ENCODE assay signal across 16 cellular contexts in the genomic region with DNA sequence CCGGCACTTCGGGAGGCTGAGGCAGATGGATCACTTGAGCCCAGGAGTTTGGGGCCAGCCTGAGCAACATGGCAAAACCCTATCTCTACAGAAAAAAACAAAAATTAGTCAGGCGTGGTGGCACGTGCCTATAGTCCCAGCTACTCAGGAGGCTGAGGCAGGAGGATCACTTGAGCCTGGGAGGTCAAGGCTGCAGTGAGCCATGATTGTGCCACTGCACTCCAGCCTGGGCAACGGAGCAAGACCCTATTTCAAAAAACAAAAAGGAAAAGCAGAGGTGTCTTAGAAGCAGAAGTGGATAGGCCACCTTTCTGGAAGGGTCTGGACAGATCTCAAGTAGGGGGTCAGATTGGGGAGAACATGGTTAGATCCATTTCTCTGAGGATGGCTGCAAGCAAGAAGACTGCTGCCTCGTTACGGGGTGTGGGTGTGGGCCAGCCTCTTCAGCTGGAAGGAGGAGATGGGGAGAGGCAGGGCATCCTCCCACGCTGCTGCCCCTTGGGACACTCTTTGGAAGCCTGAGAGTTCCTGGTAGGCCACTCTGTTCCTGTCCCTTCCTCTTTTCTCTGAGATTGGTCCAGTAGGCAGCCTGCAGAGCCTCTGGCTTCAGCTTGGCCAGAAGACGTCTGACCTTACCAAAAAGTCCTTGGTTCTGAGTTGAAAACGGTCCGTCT.
DNase-seq lines count a peak whose midpoint lies in the region; ATAC-seq, FAIRE-seq and TF ChIP-seq lines count a peak whose summit lies in the region.
"Had no signal": no experiment of that assay in that cellular context is flagged by ENCODE, and none has a peak within 500 bp of the region (broad histone marks: within the 10 kb centered on the region; RNA-seq: fewer than 3 reads in every experiment).

No MANE protein-coding gene starts in this region.

- H4K8ac ChIP-seq in H9 (replicated peaks; ENCODE audit: insufficient read length, low read depth, low read length): no peak overlapping the region

- TF ChIP-seq RAD21 in GM12878 (IDR thresholded peaks at IDR 0.05; ENCODE audit: insufficient read depth, low read depth, low read length): no peak

- H3K36me3 ChIP-seq in CD4-positive, CD25-positive, alpha-beta regulatory T cell (ENCODE audit: control insufficient read depth, insufficient read depth, low read length): peaks cover 3% of the 10 kb centered on the region
- no peaks in the 10 kb centered on the region; a peak in 1 of 4 replicates for H3K36me3 ChIP-seq in GM12878 (ENCODE audit: control insufficient read depth in 2 of 2, insufficient read depth in 2 of 2, low read length in 1 of 2)
- H3K36me3 ChIP-seq: gastroesophageal sphincter had no signal

- H2AK5ac ChIP-seq in H9 (ENCODE audit: insufficient read length, low read length): no peak overlapping the region

- H3K4me1 ChIP-seq in CD4-positive, CD25-positive, alpha-beta regulatory T cell (ENCODE audit: control insufficient read depth, insufficient read depth, low read length, poor library complexity, severe bottlenecking): peaks cover 40% of the 10 kb centered on the region
- peaks cover 23% of the 10 kb centered on the region; the same call in 1 of the 2 replicates for H3K4me1 ChIP-seq in H9 (ENCODE audit: insufficient read depth, low read length)
- H3K4me1 ChIP-seq in GM12878 (ENCODE audit: control insufficient read depth, insufficient read depth, low read length): peaks cover 91% of the 10 kb centered on the region
- H3K4me1 ChIP-seq: gastroesophageal sphincter had no signal

- no peak overlapping the region for H3K23ac ChIP-seq in H9 (ENCODE audit: insufficient read length, low read depth, low read length)

- no peak for ATAC-seq in CD4-positive, CD25-positive, alpha-beta regulatory T cell (ENCODE audit: low read depth in 2 of 2)
- no peak for ATAC-seq in GM12878
- ATAC-seq: gastroesophageal sphincter had no signal

- H3K4me2 ChIP-seq in H9 (ENCODE audit: insufficient read depth, insufficient read length, low read length) (no peak overlapping the region), GM12878 (ENCODE audit: control insufficient read depth, insufficient read depth) (no peak overlapping the region; the same call in none of the 2 replicates)

- H4K91ac ChIP-seq in H9 (ENCODE audit: insufficient read length, low read depth, low read length): no peak overlapping the region

- H3K79me2 ChIP-seq in H9 (ENCODE audit: insufficient read depth, low read length): no peaks in the 10 kb centered on the region
- H3K79me2 ChIP-seq in GM12878 (ENCODE audit: control insufficient read depth, insufficient read depth, low read length): peaks cover 60% of the 10 kb centered on the region

- no peaks in the 10 kb centered on the region for H3K79me1 ChIP-seq in H9 (ENCODE audit: insufficient read depth, low read depth, low read length, poor library complexity, severe bottlenecking)

- H3K9me3 ChIP-seq in CD4-positive, CD25-positive, alpha-beta regulatory T cell (ENCODE audit: control insufficient read depth in 2 of 2, low read length in 2 of 2): no peaks in the 10 kb centered on the region
- H3K9me3 ChIP-seq in H9 (ENCODE audit: control insufficient read depth, low read depth, low read length) (no peaks in the 10 kb centered on the region), GM12878 (replicated peaks; ENCODE audit: control insufficient read depth, insufficient read depth, low read length) (no peaks in the 10 kb centered on the region; the same call in 1 of the 3 replicates)
- H3K9me3 ChIP-seq: gastroesophageal sphincter had no signal

- no peak overlapping the region for H2BK15ac ChIP-seq in H9 (ENCODE audit: low read depth, low read length)

- no peak for TF ChIP-seq EP300 in GM12878 (IDR thresholded peaks at IDR 0.05; ENCODE audit: borderline replicate concordance in 1 of 2, control insufficient read depth in 1 of 2, low read depth in 2 of 2, low read length in 2 of 2)

- no peak overlapping the region for H3T11ph ChIP-seq in H9 (ENCODE audit: low read length)

- no peak overlapping the region for H2BK20ac ChIP-seq in H9 (ENCODE audit: low read depth, low read length, poor library complexity, severe bottlenecking)

- H2BK12ac ChIP-seq in H9 (ENCODE audit: insufficient read length, low read depth, low read length): no peak overlapping the region

- no peak overlapping the region for H2BK120ac ChIP-seq in H9 (ENCODE audit: low read depth, low read length, poor library complexity, severe bottlenecking)

- POLR2A ChIA-PET in GM12878 (lab: Charles Lee): no interaction called here

- H3K27me3 Mint-ChIP-seq in CD4-positive, CD25-positive, alpha-beta regulatory T cell: no peaks in the 10 kb centered on the region
- no peaks in the 10 kb centered on the region for H3K27me3 Mint-ChIP-seq in H9 (ENCODE audit: low read depth)
- H3K27me3 Mint-ChIP-seq in nephron progenitor cell (ENCODE audit: low read depth, poor library complexity): peaks cover 8% of the 10 kb centered on the region
- H3K27me3 Mint-ChIP-seq: activated CD8-positive, alpha-beta memory T cell treated with anti-CD3 and anti-CD28 coated beads, Interleukin-2, amount 10 ng/mL, durations not matched to agents 7 days and 5 days had no signal

- H3K14ac ChIP-seq in H9 (ENCODE audit: insufficient read depth, low read length): peak overlapping the region; percentile 49; the same call in 1 of the 2 replicates

- no peak overlapping the region for H3K56ac ChIP-seq in H9 (ENCODE audit: insufficient read length, low read depth, low read length)

- no peak overlapping the region for H3K4me3 ChIP-seq in CD4-positive, CD25-positive, alpha-beta regulatory T cell (ENCODE audit: low read depth, low read length)
- H3K4me3 ChIP-seq in GM12878: no peak overlapping the region
- H3K4me3 ChIP-seq: gastroesophageal sphincter had no signal

- RAD21 ChIA-PET in GM12878 (lab: Charles Lee; ENCODE audit: unreplicated experiment): interaction anchor here (1.2 to 2.6 kb wide), 3 partner anchors 10 to 107 kb away, joined by 3 to 12 read pairs (median 10); no protein-coding TSS in a partner anchor

- TF ChIP-seq POLR2A in GM12878 (IDR thresholded peaks at IDR 0.05; ENCODE audit: low read depth, low read length): no peak

- H3K36me3 Mint-ChIP-seq in CD4-positive, CD25-positive, alpha-beta regulatory T cell: peaks cover 14% of the 10 kb centered on the region
- H3K36me3 Mint-ChIP-seq in H9 (ENCODE audit: insufficient read depth in 1 of 3, low read depth in 3 of 3): peaks cover 0 to 4% (median 0%) of the 10 kb centered on the region in 3 experiments; a peak in 2 of 7 replicates
- H3K36me3 Mint-ChIP-seq in nephron progenitor cell (ENCODE audit: low read depth): peaks cover 35% of the 10 kb centered on the region

- no peaks in the 10 kb centered on the region for H3K23me2 ChIP-seq in H9 (ENCODE audit: insufficient read length, low read depth, low read length, poor library complexity, severe bottlenecking)

- no peaks in the 10 kb centered on the region for H3K27me3 ChIP-seq in CD4-positive, CD25-positive, alpha-beta regulatory T cell (ENCODE audit: control insufficient read depth, insufficient read depth, low read length)
- H3K27me3 ChIP-seq in H9 (ENCODE audit: insufficient read depth, low read length) (no peaks in the 10 kb centered on the region; the same call in none of the 2 replicates), GM12878 (replicated peaks in 1 of 2; ENCODE audit: control insufficient read depth in 2 of 2, insufficient read depth in 2 of 2, low read length in 1 of 2) (no peaks in the 10 kb centered on the region)
- H3K27me3 ChIP-seq: gastroesophageal sphincter had no signal

- TF ChIP-seq CTCF in H9 (conservative IDR thresholded peaks at IDR 0.05): no peak
- no peak for TF ChIP-seq CTCF in GM12878 (IDR thresholded peaks at IDR 0.05 in 2 of 3, conservative IDR thresholded peaks at IDR 0.05 in 1 of 3; ENCODE audit: control insufficient read depth in 2 of 3, extremely low read depth in 1 of 3, insufficient read depth in 1 of 3, low read depth in 3 of 3, low read length in 3 of 3)
- TF ChIP-seq CTCF in nephron progenitor cell (IDR thresholded peaks at IDR 0.05): no peak

- H4K20me1 ChIP-seq in H9 (ENCODE audit: control insufficient read depth, insufficient read depth, insufficient read length) (no peaks in the 10 kb centered on the region), GM12878 (ENCODE audit: control insufficient read depth, insufficient read depth) (no peaks in the 10 kb centered on the region)

- in situ Hi-C loops in GM12878 (cut with MboI): no loop called here

- intact Hi-C loops in GM12878 (cut with micrococcal nuclease; ENCODE audit: unreplicated experiment): loop anchor here (5.0 kb wide), 1 partner anchor 63 kb away; no protein-coding TSS in a partner anchor

- peak overlapping the region in 3 of 4 donors; percentile 11 to 75 (median 36) for H3K4me3 Mint-ChIP-seq in CD4-positive, CD25-positive, alpha-beta regulatory T cell
- no peak overlapping the region for H3K4me3 Mint-ChIP-seq in H9
- H3K4me3 Mint-ChIP-seq in nephron progenitor cell: no peak overlapping the region
- H3K4me3 Mint-ChIP-seq: activated CD8-positive, alpha-beta memory T cell treated with anti-CD3 and anti-CD28 coated beads, Interleukin-2, amount 10 ng/mL, durations not matched to agents 7 days and 5 days had no signal

- SMC1A ChIA-PET in GM12878 (lab: Charles Lee; ENCODE audit: uncharacterized antibody, unreplicated experiment): interaction anchor here (0.6 to 4.5 kb wide), 2 partner anchors 9 to 19 kb away, joined by 4 to 33 read pairs; no protein-coding TSS in a partner anchor

- H3K9me3 Mint-ChIP-seq in CD4-positive, CD25-positive, alpha-beta regulatory T cell: peaks cover 0 to 2% (median 0%) of the 10 kb centered on the region in 7 donors
- no peaks in the 10 kb centered on the region for H3K9me3 Mint-ChIP-seq in H9
- no peaks in the 10 kb centered on the region for H3K9me3 Mint-ChIP-seq in nephron progenitor cell

- peaks cover 2 to 86% (median 58%) of the 10 kb centered on the region in 4 donors for H3K4me1 Mint-ChIP-seq in CD4-positive, CD25-positive, alpha-beta regulatory T cell
- H3K4me1 Mint-ChIP-seq in H9: peaks cover 68 to 75% of the 10 kb centered on the region in 2 experiments
- peaks cover 97% of the 10 kb centered on the region for H3K4me1 Mint-ChIP-seq in nephron progenitor cell

- CTCF ChIA-PET in GM12878 (lab: Yijun Ruan, JAX): no interaction called here

- H3K9ac ChIP-seq in H9 (ENCODE audit: extremely low read depth, insufficient read length, low read length) (no peak overlapping the region), GM12878 (ENCODE audit: control insufficient read depth, insufficient read depth, low read length) (no peak overlapping the region)

- no TSS peak for BruUV-seq in GM12878 (replicated peaks; lab: Mats Ljungman, UMichigan)

- H2BK5ac ChIP-seq in H9 (ENCODE audit: insufficient read length, low read length): no peak overlapping the region

- DNase-seq in CD4-positive, CD25-positive, alpha-beta regulatory T cell: no peak
- no peak for DNase-seq in H9
- DNase-seq in GM12878 (ENCODE audit: low read depth, low spot score): no peak
- no peak for DNase-seq in nephron progenitor cell
- DNase-seq in NCI-H446 treated with DMSO at 0.1 percent for 48 hours (lab: John Stamatoyannopoulos, UW): no peak
- DNase-seq in anterior cingulate cortex (lab: John Stamatoyannopoulos, UW): no peak
- no peak for DNase-seq in NCI-H2171 treated with DMSO at 0.1 percent for 48 hours (lab: John Stamatoyannopoulos, UW)
- DNase-seq: activated CD8-positive, alpha-beta memory T cell treated with anti-CD3 and anti-CD28 coated beads, Interleukin-2, amount 10 ng/mL, durations not matched to agents 7 days and 5 days; mammary epithelial cell; MV-4-11; NCI-H2171; NK-92 treated with Interleukin-12 subunit alpha and Interleukin-12 subunit beta, amount 100 ng/mL, for 24 hours; occipital lobe had no signal

- WGBS in H9 (ENCODE audit: extremely low coverage, insufficient read length, low lambda C conversion rate): no CpG with 5 or more reads among the region's 11 CpGs
- 49% methylated on average over 10 of the region's 11 CpGs for whole genome bisulfite sequencing in GM12878 (ENCODE audit: insufficient coverage, insufficient replicate concordance, low lambda C conversion rate, missing lambda C conversion rate)

- FAIRE-seq in GM12878 (lab: Jason Lieb, UNC): no peak
- FAIRE-seq: H54 had no signal

- H3K27ac Mint-ChIP-seq in CD4-positive, CD25-positive, alpha-beta regulatory T cell: peak overlapping the region in 2 of 3 donors; percentile 89
- H3K27ac Mint-ChIP-seq in H9 (peak overlapping the region; percentile 29 to 80 (median 57); a peak in 4 of 7 replicates), nephron progenitor cell (peak overlapping the region; percentile 89)

- H4K5ac ChIP-seq in H9 (ENCODE audit: insufficient read length, low read depth, low read length): no peak overlapping the region

- H2AFZ ChIP-seq in H9 (ENCODE audit: low read length) (no peak overlapping the region), GM12878 (ENCODE audit: control insufficient read depth, low read depth, low read length) (no peak overlapping the region)

- H3K4ac ChIP-seq in H9 (ENCODE audit: low read depth, low read length): no peak overlapping the region

- no peak overlapping the region for H3K18ac ChIP-seq in H9 (ENCODE audit: insufficient read length, low read depth, low read length)

- peak overlapping the region; percentile 17 for H3K27ac ChIP-seq in CD4-positive, CD25-positive, alpha-beta regulatory T cell (ENCODE audit: insufficient read depth, low read length, poor library complexity, severe bottlenecking)
- no peak overlapping the region for H3K27ac ChIP-seq in H9 (ENCODE audit: insufficient read length, low read depth, low read length)
- peak overlapping the region; percentile 99 for H3K27ac ChIP-seq in GM12878 (ENCODE audit: control insufficient read depth, insufficient read depth)
- H3K27ac ChIP-seq: C4-2B, gastroesophageal sphincter had no signal

Comparison
In these comparisons a context has a peak if more than half of its experiments do, and no peak if none do; other contexts are left out.
1. H3K4me3 Mint-ChIP-seq: peak in CD4-positive, CD25-positive, alpha-beta regulatory T cell (3 of 4); none in H9 (0 of 2) and nephron progenitor cell (single experiment).
2. Peak in every context shown above with its lines, with median percentiles within 50 percentile points of each other: H3K27ac Mint-ChIP-seq.